16 cellular contexts compared by ENCODE assay signal in genomic region chr14:69318241-69318640, GRCh38. TPM values are rescaled to one million over a fixed set of nuclear protein-coding genes. Genes with fewer than 3 reads are reported as not detected.
DNase-seq lines count a peak whose midpoint lies in the region; ATAC-seq, FAIRE-seq and TF ChIP-seq lines count a peak whose summit lies in the region.
"Had no signal": no experiment of that assay in that cellular context is flagged by ENCODE, and none has a peak within 500 bp of the region (broad histone marks: within the 10 kb centered on the region; RNA-seq: fewer than 3 reads in every experiment).

No MANE protein-coding gene starts in this region.

- intact Hi-C loops in GM12878 (cut with micrococcal nuclease; ENCODE audit: unreplicated experiment): no loop called here
- intact Hi-C loops in activated CD8-positive, alpha-beta T cell treated with anti-CD3 and anti-CD28 coated beads for 36 hours (cut with micrococcal nuclease): no loop called here

- SMC1A ChIA-PET in GM12878 (lab: Charles Lee; ENCODE audit: uncharacterized antibody, unreplicated experiment): interaction anchor here (0.6 to 1.2 kb wide), 3 partner anchors 13 to 112 kb away, joined by 3 to 6 read pairs (median 5); no protein-coding TSS in a partner anchor

- FAIRE-seq in GM12878 (lab: Jason Lieb, UNC): no peak
- FAIRE-seq: H54 had no signal

- no peaks in the 10 kb centered on the region for H3K36me3 ChIP-seq in GM12878 (ENCODE audit: control insufficient read depth in 2 of 2, insufficient read depth in 2 of 2, low read length in 1 of 2)
- H3K36me3 ChIP-seq: thyroid gland had no signal

- in situ Hi-C loops in GM12878 (cut with MboI): no loop called here

- no peak overlapping the region for H3K9ac ChIP-seq in GM12878 (ENCODE audit: control insufficient read depth, insufficient read depth, low read length)

- no peaks in the 10 kb centered on the region for H3K27me3 Mint-ChIP-seq in activated CD8-positive, alpha-beta T cell treated with anti-CD3 and anti-CD28 coated beads for 36 hours
- H3K27me3 Mint-ChIP-seq in naive thymus-derived CD8-positive, alpha-beta T cell: no peaks in the 10 kb centered on the region

- no TSS peak for BruUV-seq in GM12878 (replicated peaks; lab: Mats Ljungman, UMichigan)

- CTCF ChIA-PET in GM12878 (lab: Yijun Ruan, JAX): interaction anchor here (0.5 kb wide), 1 partner anchor 64 kb away, joined by 3 read pairs; no protein-coding TSS in a partner anchor
- CTCF ChIA-PET in activated CD8-positive, alpha-beta T cell treated with anti-CD3 and anti-CD28 coated beads for 36 hours (lab: Charles Lee): interaction anchor here (1.2 kb wide), 1 partner anchor 82 kb away, joined by 3 read pairs; no protein-coding TSS in a partner anchor

- peak; percentile 56 for ATAC-seq in GM12878
- no peak for ATAC-seq in activated CD8-positive, alpha-beta T cell treated with anti-CD3 and anti-CD28 coated beads for 36 hours
- no peak for ATAC-seq in naive thymus-derived CD8-positive, alpha-beta T cell

- RAD21 ChIA-PET in GM12878 (lab: Charles Lee; ENCODE audit: unreplicated experiment): interaction anchor here (1.2 kb wide), 2 partner anchors 22 to 33 kb away, joined by 3 to 4 read pairs; no protein-coding TSS in a partner anchor

- H3K27me3 ChIP-seq in GM12878 (replicated peaks in 1 of 2; ENCODE audit: control insufficient read depth in 2 of 2, insufficient read depth in 2 of 2, low read length in 1 of 2): no peaks in the 10 kb centered on the region
- H3K27me3 ChIP-seq: thyroid gland had no signal

- no peak overlapping the region for H3K4me3 ChIP-seq in GM12878
- H3K4me3 ChIP-seq: smooth muscle cell, thyroid gland had no signal

- H3K4me1 ChIP-seq in GM12878 (ENCODE audit: control insufficient read depth, insufficient read depth, low read length): peaks cover 6% of the 10 kb centered on the region
- H3K4me1 ChIP-seq: thyroid gland had no signal

- H3K27ac ChIP-seq in GM12878 (ENCODE audit: control insufficient read depth, insufficient read depth): no peak overlapping the region
- H3K27ac ChIP-seq: 22Rv1 had no signal

- no peaks in the 10 kb centered on the region for H3K36me3 Mint-ChIP-seq in activated CD8-positive, alpha-beta T cell treated with anti-CD3 and anti-CD28 coated beads for 36 hours (ENCODE audit: low read depth)
- H3K36me3 Mint-ChIP-seq in naive thymus-derived CD8-positive, alpha-beta T cell: no peaks in the 10 kb centered on the region

- DNase-seq in DMS53 (lab: John Stamatoyannopoulos, UW): peak; percentile 21
- no peak for DNase-seq in DMS53 treated with DMSO at 0.1 percent for 48 hours (lab: John Stamatoyannopoulos, UW; ENCODE audit: unreplicated experiment)
- DNase-seq in HCEC 1CT: peak; percentile 1
- no peak for DNase-seq in GM12878 (ENCODE audit: low read depth, low spot score)
- peak; percentile 43 for DNase-seq in renal cortical epithelial cell (ENCODE audit: low read depth)
- no peak for DNase-seq in putamen (ENCODE audit: low spot score)
- no peak for DNase-seq in activated CD8-positive, alpha-beta T cell treated with anti-CD3 and anti-CD28 coated beads for 36 hours
- DNase-seq in naive thymus-derived CD8-positive, alpha-beta T cell: no peak
- DNase-seq: activated CD4-positive, alpha-beta T cell treated with anti-CD3 and anti-CD28 coated beads for 1 hour; NCI-H1417 treated with DMSO at 0.1 percent for 48 hours; NCI-H69; thyroid gland had no signal

- H3K4me3 Mint-ChIP-seq in activated CD8-positive, alpha-beta T cell treated with anti-CD3 and anti-CD28 coated beads for 36 hours: no peak overlapping the region
- no peak overlapping the region for H3K4me3 Mint-ChIP-seq in naive thymus-derived CD8-positive, alpha-beta T cell

- no peaks in the 10 kb centered on the region for H3K9me3 Mint-ChIP-seq in activated CD8-positive, alpha-beta T cell treated with anti-CD3 and anti-CD28 coated beads for 36 hours
- no peaks in the 10 kb centered on the region for H3K9me3 Mint-ChIP-seq in naive thymus-derived CD8-positive, alpha-beta T cell
- H3K9me3 Mint-ChIP-seq: activated T-helper 2 cell treated with anti-CD3 and anti-CD28 coated beads, Interferon-gamma antibody, Interleukin-2, Interleukin-4, amounts not matched to agents 10 μg/mL and 5 μg/mL and 100 μg/mL, durations not matched to agents 14 hours and 24 hours and 36 hours had no signal

- no peak for TF ChIP-seq RAD21 in GM12878 (IDR thresholded peaks at IDR 0.05; ENCODE audit: insufficient read depth, low read depth, low read length)

- H3K79me2 ChIP-seq in GM12878 (ENCODE audit: control insufficient read depth, insufficient read depth, low read length): no peaks in the 10 kb centered on the region

- H4K20me1 ChIP-seq in GM12878 (ENCODE audit: control insufficient read depth, insufficient read depth): no peaks in the 10 kb centered on the region

- no peak overlapping the region for H2AFZ ChIP-seq in GM12878 (ENCODE audit: control insufficient read depth, low read depth, low read length)

- TF ChIP-seq CTCF in GM12878 (IDR thresholded peaks at IDR 0.05 in 2 of 3, conservative IDR thresholded peaks at IDR 0.05 in 1 of 3; ENCODE audit: control insufficient read depth in 2 of 3, extremely low read depth in 1 of 3, insufficient read depth in 1 of 3, low read depth in 3 of 3, low read length in 3 of 3): no peak
- TF ChIP-seq CTCF in activated CD8-positive, alpha-beta T cell treated with anti-CD3 and anti-CD28 coated beads for 36 hours (IDR thresholded peaks at IDR 0.05): no peak

- peak overlapping the region; percentile 7; the same call in 1 of the 2 replicates for H3K4me2 ChIP-seq in GM12878 (ENCODE audit: control insufficient read depth, insufficient read depth)
- H3K4me2 ChIP-seq: smooth muscle cell had no signal

- H3K27ac Mint-ChIP-seq in activated CD8-positive, alpha-beta T cell treated with anti-CD3 and anti-CD28 coated beads for 36 hours: no peak overlapping the region
- no peak overlapping the region for H3K27ac Mint-ChIP-seq in naive thymus-derived CD8-positive, alpha-beta T cell
- H3K27ac Mint-ChIP-seq: activated T-helper 2 cell treated with anti-CD3 and anti-CD28 coated beads, Interferon-gamma antibody, Interleukin-2, Interleukin-4, amounts not matched to agents 10 μg/mL and 5 μg/mL and 100 μg/mL, durations not matched to agents 14 hours and 24 hours and 36 hours had no signal

- WGBS in GM12878 (ENCODE audit: insufficient coverage, insufficient replicate concordance, low lambda C conversion rate, missing lambda C conversion rate): 0% methylated on average over 2 of the region's 2 CpGs

- POLR2A ChIA-PET in GM12878 (lab: Charles Lee): no interaction called here
- POLR2A ChIA-PET in activated CD8-positive, alpha-beta T cell treated with anti-CD3 and anti-CD28 coated beads for 36 hours (lab: Charles Lee): no interaction called here
- POLR2A ChIA-PET in naive thymus-derived CD8-positive, alpha-beta T cell (lab: Charles Lee): no interaction called here

- no peak for TF ChIP-seq POLR2A in GM12878 (IDR thresholded peaks at IDR 0.05; ENCODE audit: low read depth, low read length)

- H3K4me1 Mint-ChIP-seq in activated CD8-positive, alpha-beta T cell treated with anti-CD3 and anti-CD28 coated beads for 36 hours (ENCODE audit: low read depth): no peaks in the 10 kb centered on the region
- H3K4me1 Mint-ChIP-seq in naive thymus-derived CD8-positive, alpha-beta T cell: peaks cover 0 to 10% (median 0%) of the 10 kb centered on the region in 4 donors

- no peak for TF ChIP-seq EP300 in GM12878 (IDR thresholded peaks at IDR 0.05; ENCODE audit: borderline replicate concordance in 1 of 2, control insufficient read depth in 1 of 2, low read depth in 2 of 2, low read length in 2 of 2)

- H3K9me3 ChIP-seq in GM12878 (replicated peaks; ENCODE audit: control insufficient read depth, insufficient read depth, low read length): no peaks in the 10 kb centered on the region
- H3K9me3 ChIP-seq: thyroid gland had no signal

TF ChIP-seq in GM12878, 131 proteins besides CTCF, POLR2A, EP300 and RAD21:
- TF ChIP-seq ATF7 (IDR thresholded peaks at IDR 0.05; ENCODE audit: low read depth) (no peak), RFX5 (IDR thresholded peaks at IDR 0.05; ENCODE audit: low read depth, low read length) (no peak), ZNF24 (IDR thresholded peaks at IDR 0.05) (peak; percentile 73; the same call in 1 of the 2 replicates), MTA2 (IDR thresholded peaks at IDR 0.05; ENCODE audit: low read depth) (no peak), PAX5 (IDR thresholded peaks at IDR 0.05; ENCODE audit: borderline replicate concordance, low read depth, low read length) (no peak), FOXM1 (IDR thresholded peaks at IDR 0.05; ENCODE audit: low read depth, low read length) (no peak)

RNA-seq across cellular contexts. Expression of gene GALNT16, which starts 58.3 kb away (rescaled TPM):
- total RNA-seq in GM12878 (2013; cell fraction: nucleolus; rRNA removed): 0.24 and 0.63 TPM in 2 replicates
- total RNA-seq in GM12878 (2014; rRNA removed): under 0.01 and 0.05 TPM in 2 replicates
- 0.04 TPM in 1 of 2 replicates, not detected in the other for total RNA-seq in GM12878 (2014; rRNA removed; fragmentation: Illumina TruSeq; extraction: Trizol)
- total RNA-seq in GM12878 (2021): 0.03 TPM in 1 of 2 replicates, not detected in the other
- polyA plus RNA-seq in GM12878 (2011; ENCODE audit: low read depth): not detected
- 0.08 and 0.13 TPM in 2 replicates for polyA plus RNA-seq in GM12878 (2011; rRNA removed)
- polyA plus RNA-seq in GM12878 (2011; cell fraction: cytosol; rRNA removed): 0.13 and 0.15 TPM in 2 replicates
- 0.39 and 0.48 TPM in 2 replicates for polyA plus RNA-seq in GM12878 (2011; cell fraction: nucleus; rRNA removed)
- 0.04 TPM in 2 replicates for polyA plus RNA-seq in GM12878 (2012)
- polyA plus RNA-seq in GM12878 (2014; fragmentation: Illumina TruSeq; extraction: Trizol): 0.03 TPM in 2 replicates
- polyA plus RNA-seq in GM12878 (2014; fragmentation: Nextera tagmentation; extraction: Ambion mirVana): under 1 TPM in 1 of 2 experiments, not detected in 1; 0.02 TPM
- 0.01 and 0.05 TPM in 2 replicates for polyA plus RNA-seq in GM12878 (2014; rRNA removed)
- polyA plus RNA-seq in GM12878 (2016; fragmentation: Nextera tagmentation; extraction: Ambion mirVana): not detected
- 0.37 and 0.82 TPM in 2 replicates for polyA minus RNA-seq in GM12878 (2011; rRNA and poly(A)+ RNA removed)
- 0.21 and 0.27 TPM in 2 replicates for polyA minus RNA-seq in GM12878 (2011; cell fraction: cytosol; rRNA and poly(A)+ RNA removed)
- 0.85 and 1.1 TPM in 2 replicates for polyA minus RNA-seq in GM12878 (2011; cell fraction: nucleus; rRNA and poly(A)+ RNA removed)
- total RNA-seq in renal cortical epithelial cell: 1.1 TPM in 1 of 2 replicates, not detected in the other
- total RNA-seq in activated CD8-positive, alpha-beta T cell treated with anti-CD3 and anti-CD28 coated beads for 36 hours: not detected
- not detected for total RNA-seq in naive thymus-derived CD8-positive, alpha-beta T cell
- not detected for polyA plus RNA-seq in naive thymus-derived CD8-positive, alpha-beta T cell

Comparison
In these comparisons a context has a peak if more than half of its experiments do, and no peak if none do; other contexts are left out.
1. DNase-seq: peak in DMS53 (single experiment), HCEC 1CT (single experiment) and renal cortical epithelial cell (single experiment); none in DMS53 treated with DMSO at 0.1 percent for 48 hours (single experiment), GM12878 (single experiment), putamen (single experiment), activated CD8-positive, alpha-beta T cell treated with anti-CD3 and anti-CD28 coated beads for 36 hours (single experiment) and naive thymus-derived CD8-positive, alpha-beta T cell (0 of 10).